Comparison of ENCODE assay signal across 8 cellular contexts in genomic region chr17:73952498-73953205, GRCh38.
A peak's percentile ranks its signal among the peaks of the same experiment; 100 is the strongest.
DNase-seq lines count a peak whose midpoint lies in the region; ATAC-seq and TF ChIP-seq lines count a peak whose summit lies in the region.

No MANE protein-coding gene starts in this region.

- H3K9ac ChIP-seq in colonic mucosa (ENCODE audit: low read depth in 2 of 2, low read length in 2 of 2), result peak overlapping the region in 1 of 2 donors; percentile 31

- H3K36me3 ChIP-seq in colonic mucosa (no peaks in the 10 kb centered on the region), testis (ENCODE audit: low read depth, missing control alignments) (no peaks in the 10 kb centered on the region)

- H3K27me3 ChIP-seq in colonic mucosa, result peaks cover 6% of the 10 kb centered on the region
- H3K27me3 ChIP-seq in testis, result no peaks in the 10 kb centered on the region

- peak; percentile 38; the same call in 1 of the 3 replicates for ATAC-seq in SK-N-SH treated with all-trans-retinoic acid at 6 μM for 48 hours
- ATAC-seq in HG02885 (IDR thresholded peaks at IDR 0.05; ENCODE audit: poor library complexity, unreplicated experiment), result no peak
- no peak for ATAC-seq in HG03378 (IDR thresholded peaks at IDR 0.05; ENCODE audit: unreplicated experiment)

- H3K4me3 ChIP-seq in colonic mucosa (peak overlapping the region; percentile 27), testis (peak overlapping the region; percentile 39 to 56)

- peak; percentile 63 for DNase-seq in GM20000 (ENCODE audit: low spot score)
- DNase-seq in colonic mucosa, result peak; percentile 64
- DNase-seq in midbrain (lab: John Stamatoyannopoulos, UW), result peak; percentile 35
- peak; percentile 54 for DNase-seq in testis
- no peak for DNase-seq in mucosa of gallbladder (ENCODE audit: low spot score)

- intact Hi-C loops in colonic mucosa (cut with DNase I), result no loop called here
- intact Hi-C loops in testis (cut with DNase I; ENCODE audit: low total_unique reads), result no loop called here

- TF ChIP-seq CTCF in GM20000 (IDR thresholded peaks at IDR 0.05; ENCODE audit: extremely low read depth, missing control alignments) (no peak), colonic mucosa (IDR thresholded peaks at IDR 0.05) (peak; percentile 15), testis (IDR thresholded peaks at IDR 0.05) (peak in 1 of 3 experiments; percentile 27)

- 1 to 2% methylated on average over 41 to 66 of the region's 66 CpGs for WGBS in testis, 2 donors

- H3K4me1 ChIP-seq in colonic mucosa (peaks cover 4% of the 10 kb centered on the region), testis (peaks cover 12% of the 10 kb centered on the region)

- H3K27ac ChIP-seq in colonic mucosa (no peak overlapping the region), testis (no peak overlapping the region)

- H3K9me3 ChIP-seq in colonic mucosa, result no peaks in the 10 kb centered on the region
- no peaks in the 10 kb centered on the region for H3K9me3 ChIP-seq in testis

- no peak for TF ChIP-seq POLR2A in testis (IDR thresholded peaks at IDR 0.05)

TF ChIP-seq in SK-N-SH treated with all-trans-retinoic acid at 6 μM for 48 hours, 23 proteins besides CTCF, POLR2A, EP300 and RAD21:
- TF ChIP-seq OSR1 (CRISPR knock-in tag; IDR thresholded peaks at IDR 0.05) (no peak), ZNF70 (CRISPR knock-in tag; IDR thresholded peaks at IDR 0.05) (no peak), TCF4 (CRISPR knock-in tag; IDR thresholded peaks at IDR 0.05; ENCODE audit: borderline replicate concordance) (no peak), ZNF8 (CRISPR knock-in tag; IDR thresholded peaks at IDR 0.05) (no peak), SNAI2 (CRISPR knock-in tag; IDR thresholded peaks at IDR 0.05) (no peak), TOX (CRISPR knock-in tag; IDR thresholded peaks at IDR 0.05; ENCODE audit: borderline replicate concordance) (no peak), POU6F1 (CRISPR knock-in tag; IDR thresholded peaks at IDR 0.05; ENCODE audit: borderline replicate concordance, low read depth) (no peak), CSDC2 (CRISPR knock-in tag; IDR thresholded peaks at IDR 0.05) (no peak), PATZ1 (CRISPR knock-in tag; IDR thresholded peaks at IDR 0.05; ENCODE audit: borderline replicate concordance) (no peak), ZNF565 (CRISPR knock-in tag; conservative IDR thresholded peaks at IDR 0.05; ENCODE audit: low read depth) (no peak), ZC3H10 (CRISPR knock-in tag; IDR thresholded peaks at IDR 0.05) (no peak), ZFP3 (CRISPR knock-in tag; IDR thresholded peaks at IDR 0.05) (no peak), ISL1 (CRISPR knock-in tag; IDR thresholded peaks at IDR 0.05) (no peak), CREB5 (CRISPR knock-in tag; IDR thresholded peaks at IDR 0.05; ENCODE audit: low read depth) (no peak), TSHZ2 (CRISPR knock-in tag; IDR thresholded peaks at IDR 0.05) (no peak)
TF ChIP-seq in SK-N-SH treated with all-trans-retinoic acid at 6 μM for 48 hours: peak in this region for 0.
